Comparison of ENCODE assay signal across 8 cellular contexts in the genomic region with DNA sequence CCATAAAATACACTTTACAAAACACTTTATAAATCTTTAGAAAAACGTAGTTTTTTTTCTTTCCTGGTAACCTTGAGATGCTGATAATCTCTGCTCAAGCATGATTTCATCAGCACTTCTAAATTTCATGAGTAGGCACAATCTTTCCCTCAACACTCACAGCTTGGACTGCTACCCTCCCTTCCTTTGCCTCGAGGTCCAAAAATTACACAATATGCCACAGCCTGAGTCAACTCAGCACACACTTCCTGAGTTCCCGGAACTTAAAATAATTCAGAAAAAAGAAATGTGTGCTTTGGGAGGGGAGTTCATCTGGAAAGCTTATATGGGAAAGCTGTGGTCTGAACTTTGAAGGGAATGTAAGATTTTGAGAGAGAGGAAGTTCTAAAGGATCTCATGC. TPM values are rescaled to one million over a fixed set of nuclear protein-coding genes. Genes with fewer than 3 reads are reported as not detected.
DNase-seq lines count a peak whose midpoint lies in the region; ATAC-seq and TF ChIP-seq lines count a peak whose summit lies in the region.

No MANE protein-coding gene starts in this region.

- H3K27me3 ChIP-seq in body of pancreas (no peaks in the 10 kb centered on the region), liver (ENCODE audit: control insufficient read depth in 4 of 4, insufficient read depth in 4 of 4, low read length in 3 of 4) (peaks cover 0 to 7% (median 0%) of the 10 kb centered on the region in 4 donors)

- ATAC-seq in body of pancreas, result peak; percentile 79
- no peak for ATAC-seq in HG03159 (IDR thresholded peaks at IDR 0.05; ENCODE audit: unreplicated experiment)

- no peak for TF ChIP-seq CTCF in body of pancreas (IDR thresholded peaks at IDR 0.05)
- TF ChIP-seq CTCF in liver (IDR thresholded peaks at IDR 0.05; ENCODE audit: low read depth, low read length, missing input control), result no peak

- H3K4me3 ChIP-seq in body of pancreas (no peak overlapping the region), liver (ENCODE audit: low read depth in 1 of 3, low read length in 3 of 3) (no peak overlapping the region)

- no peak for TF ChIP-seq RAD21 in liver (IDR thresholded peaks at IDR 0.05)

- H3K9me3 ChIP-seq in body of pancreas (no peaks in the 10 kb centered on the region), liver (ENCODE audit: control insufficient read depth in 4 of 4, low read length in 3 of 4) (no peaks in the 10 kb centered on the region)

- intact Hi-C loops in body of pancreas (cut with DNase I) (no loop called here), posterior vena cava (cut with DNase I) (no loop called here)

- H3K27ac ChIP-seq in body of pancreas (peak overlapping the region in 2 of 4 donors; percentile 32 to 52), liver (ENCODE audit: low read depth in 1 of 2, low read length in 2 of 2) (peak overlapping the region in 1 of 2 donors; percentile 2)

- 12 to 15% methylated on average over 3 of the region's 3 CpGs for WGBS in body of pancreas, 2 donors
- 11% methylated on average over 3 of the region's 3 CpGs for WGBS in liver

- no peak overlapping the region for H3K9ac ChIP-seq in liver (ENCODE audit: low read depth in 1 of 2, low read length in 2 of 2)

- H3K4me1 ChIP-seq in body of pancreas (no peaks in the 10 kb centered on the region), liver (ENCODE audit: control insufficient read depth in 4 of 4, insufficient read depth in 4 of 4, low read length in 3 of 4) (peaks cover 0 to 7% (median under 1%) of the 10 kb centered on the region in 4 donors)

- no peaks in the 10 kb centered on the region for H3K36me3 ChIP-seq in body of pancreas (replicated peaks in 1 of 2; ENCODE audit: insufficient read depth in 1 of 2, low read depth in 2 of 2)
- H3K36me3 ChIP-seq in liver (ENCODE audit: control insufficient read depth in 4 of 4, insufficient read depth in 3 of 4, low read depth in 1 of 4, low read length in 3 of 4), result no peaks in the 10 kb centered on the region

- TF ChIP-seq POLR2A in body of pancreas (IDR thresholded peaks at IDR 0.05), result no peak

- DNase-seq in A172 (ENCODE audit: low spot score) (peak; percentile 43), KG1 (lab: John Stamatoyannopoulos, UW) (peak; percentile 68), body of pancreas (peak in 2 of 4 donors; percentile 18 to 60), NCI-H1105 treated with DMSO at 0.1 percent for 48 hours (lab: John Stamatoyannopoulos, UW) (no peak), OCI-M2 (lab: John Stamatoyannopoulos, UW; ENCODE audit: unreplicated experiment) (no peak), posterior vena cava (ENCODE audit: low spot score) (no peak)

TF ChIP-seq in liver, 16 proteins besides CTCF, POLR2A, EP300 and RAD21:
- TF ChIP-seq NR2F2 (IDR thresholded peaks at IDR 0.05) (peak; percentile 23), GABPA (IDR thresholded peaks at IDR 0.05 in 1 of 2, conservative IDR thresholded peaks at IDR 0.05 in 1 of 2) (no peak), RXRA (IDR thresholded peaks at IDR 0.05) (peak in 1 of 2 donors; percentile 11), JUND (IDR thresholded peaks at IDR 0.05) (peak in 1 of 2 donors; percentile 23)
TF ChIP-seq in liver: peak in this region for 3.

RNA-seq across cellular contexts. Expression of a gene that starts 5.9 kb away (rescaled TPM):
- 0.22 and 0.24 TPM in 2 replicates for total RNA-seq in A172 (2014; rRNA removed; shearing (Covaris generic))
- total RNA-seq in body of pancreas (not detected), liver (not detected), posterior vena cava (under 1 TPM; 0.10 to 0.32 TPM)
- not detected for polyA plus RNA-seq in liver

RNA-seq across cellular contexts. Expression of a gene that starts 33.7 kb away (rescaled TPM):
- total RNA-seq in A172 (2014; rRNA removed; shearing (Covaris generic)), result 17.1 and 19.6 TPM in 2 replicates
- total RNA-seq in body of pancreas, result 10 to 100 TPM; 22.3 to 34.3 TPM
- total RNA-seq in liver, result 1 to 10 TPM; 4.2 to 6.2 TPM
- polyA plus RNA-seq in liver, result 1 to 10 TPM; 3.0 to 6.5 TPM
- 10 to 100 TPM; 25.9 to 33.6 TPM for total RNA-seq in posterior vena cava

RNA-seq across cellular contexts. Expression of a gene that starts 38.9 kb away (rescaled TPM):
- total RNA-seq in A172 (2014; rRNA removed; shearing (Covaris generic)), result not detected in 2 replicates
- total RNA-seq in body of pancreas (not detected), liver (not detected), posterior vena cava (not detected)
- not detected for polyA plus RNA-seq in liver

Comparison
In these comparisons a context has a peak if more than half of its experiments do, and no peak if none do; other contexts are left out.
1. DNase-seq: peak in A172 (single experiment) and KG1 (single experiment); none in NCI-H1105 treated with DMSO at 0.1 percent for 48 hours (single experiment), OCI-M2 (single experiment) and posterior vena cava (single experiment).